ENCODE assay signal across 36 cellular contexts in genomic region chr17:34710226-34710625, GRCh38.
"Had no signal": no experiment of that assay in that cellular context is flagged by ENCODE, and none has a peak within 500 bp of the region (broad histone marks: within the 10 kb centered on the region; RNA-seq: fewer than 3 reads in every experiment).

No MANE protein-coding gene starts in this region.

- H3K9me3 ChIP-seq: adrenal gland, body of pancreas, breast epithelium had no signal

- H3K9me3 Mint-ChIP-seq: activated B cell treated with CpG ODN at 0.5 μM for 24 hours; activated CD4-positive, alpha-beta memory T cell treated with anti-CD3 and anti-CD28 coated beads for 36 hours; activated CD4-positive, alpha-beta T cell treated with anti-CD3 and anti-CD28 coated beads, Interleukin-2, amount 10 ng/mL, durations not matched to agents 24 days and 14 days; activated CD8-positive, alpha-beta T cell treated with anti-CD3 and anti-CD28 coated beads for 36 hours; activated naive CD4-positive, alpha-beta T cell treated with anti-CD3 and anti-CD28 coated beads for 36 hours; activated naive CD8-positive, alpha-beta T cell treated with anti-CD3 and anti-CD28 coated beads for 36 hours; activated T-cell treated with anti-CD3 and anti-CD28 coated beads, Interleukin-2, amount 50 U/mL, for 4 hours; activated T-helper 1 cell treated with anti-CD3 and anti-CD28 coated beads, Interleukin-12 subunit alpha, Interleukin-12 subunit beta, Interleukin-2, Interleukin-4 antibody, amounts not matched to agents 30 ng/mL and 10 ng/mL and 1 ng/mL, durations not matched to agents 14 hours and 24 hours and 36 hours; activated T-helper 17 cell treated with anti-CD3 and anti-CD28 coated beads, Interleukin-2, amount 50 U/mL, for 72 hours; T-helper 1 cell treated with Interleukin-12 subunit alpha and Interleukin-12 subunit beta and Interleukin-4 antibody, amounts not matched to agents 30 μg/mL and 1 μg/mL, for 36 hours; T-helper 2 cell treated with Interferon-gamma antibody and Interleukin-4, amounts not matched to agents 5 μg/mL and 100 μg/mL, for 36 hours had no signal

- H3K27ac ChIP-seq: adrenal gland, body of pancreas, brain microvascular endothelial cell, breast epithelium, VCaP had no signal

- H3K36me3 ChIP-seq: adrenal gland, brain microvascular endothelial cell, breast epithelium had no signal

- H3K4me3 ChIP-seq: adrenal gland, body of pancreas, breast epithelium had no signal

- H3K27me3 Mint-ChIP-seq: activated CD4-positive, alpha-beta T cell treated with anti-CD3 and anti-CD28 coated beads, Interleukin-2, amount 10 ng/mL, durations not matched to agents 24 days and 14 days had no signal

- H3K4me1 Mint-ChIP-seq: activated B cell treated with CpG ODN at 0.5 μM for 24 hours; activated CD4-positive, alpha-beta T cell treated with anti-CD3 and anti-CD28 coated beads, Interleukin-2, amount 10 ng/mL, durations not matched to agents 24 days and 14 days; activated naive CD8-positive, alpha-beta T cell treated with anti-CD3 and anti-CD28 coated beads for 36 hours; activated T-helper 17 cell treated with anti-CD3 and anti-CD28 coated beads, Interleukin-2, amount 50 U/mL, for 72 hours; central memory CD8-positive, alpha-beta T cell had no signal

- H3K27ac Mint-ChIP-seq: activated B cell treated with CpG ODN at 0.5 μM for 24 hours; activated CD4-positive, alpha-beta memory T cell treated with anti-CD3 and anti-CD28 coated beads for 36 hours; activated CD4-positive, alpha-beta T cell treated with anti-CD3 and anti-CD28 coated beads, Interleukin-2, amount 10 ng/mL, durations not matched to agents 24 days and 14 days; activated CD8-positive, alpha-beta T cell treated with anti-CD3 and anti-CD28 coated beads for 36 hours; activated naive CD4-positive, alpha-beta T cell treated with anti-CD3 and anti-CD28 coated beads for 36 hours; activated naive CD4-positive, alpha-beta T cell treated with anti-CD3 and anti-CD28 coated beads, Interleukin-2, amount 50 U/mL, for 72 hours; activated naive CD8-positive, alpha-beta T cell treated with anti-CD3 and anti-CD28 coated beads for 36 hours; activated T-cell treated with anti-CD3 and anti-CD28 coated beads, Interleukin-2, amount 50 U/mL, for 72 hours; activated T-helper 1 cell treated with anti-CD3 and anti-CD28 coated beads, Interleukin-12 subunit alpha, Interleukin-12 subunit beta, Interleukin-2, Interleukin-4 antibody, amounts not matched to agents 30 ng/mL and 10 ng/mL and 1 ng/mL, durations not matched to agents 14 hours and 24 hours and 36 hours; activated T-helper 17 cell treated with anti-CD3 and anti-CD28 coated beads, Interleukin-2, amount 50 U/mL, for 72 hours; T-helper 1 cell treated with Interleukin-12 subunit alpha and Interleukin-12 subunit beta and Interleukin-4 antibody, amounts not matched to agents 30 μg/mL and 1 μg/mL, for 36 hours; T-helper 2 cell treated with Interferon-gamma antibody and Interleukin-4, amounts not matched to agents 5 μg/mL and 100 μg/mL, for 36 hours had no signal

- ATAC-seq: activated CD8-positive, alpha-beta T cell treated with anti-CD3 and anti-CD28 coated beads for 36 hours; activated naive CD4-positive, alpha-beta T cell treated with anti-CD3 and anti-CD28 coated beads, Interleukin-2, amount 50 U/mL, for 72 hours; activated T-cell treated with anti-CD3 and anti-CD28 coated beads, Interleukin-2, amount 50 U/mL, for 4 hours; activated T-cell treated with anti-CD3 and anti-CD28 coated beads, Interleukin-2, amount 50 U/mL, for 72 hours; activated T-helper 17 cell treated with anti-CD3 and anti-CD28 coated beads, Interleukin-2, amount 50 U/mL, for 72 hours; body of pancreas had no signal

- DNase-seq: activated B cell treated with CpG ODN at 0.5 μM for 24 hours; activated CD4-positive, alpha-beta memory T cell treated with anti-CD3 and anti-CD28 coated beads for 36 hours; activated CD4-positive, alpha-beta T cell treated with anti-CD3 and anti-CD28 coated beads for 4 hours; activated CD4-positive, alpha-beta T cell treated with anti-CD3 and anti-CD28 coated beads, Interleukin-2, amount 10 ng/mL, durations not matched to agents 24 days and 14 days; activated CD4-positive, alpha-beta T cell treated with anti-CD3 and anti-CD28 coated beads, Interleukin-2, amount 50 U/mL, for 1 hour; activated CD4-positive, alpha-beta T cell treated with anti-CD3 and anti-CD28 coated beads, Interleukin-2, amount 50 U/mL, for 4 hours; activated CD4-positive, CD25-positive, alpha-beta regulatory T cell treated with anti-CD3 and anti-CD28 coated beads, Interleukin-2, amount 50 U/mL, for 72 hours; activated CD8-positive, alpha-beta memory T cell treated with anti-CD3 and anti-CD28 coated beads, Interleukin-2, amount 50 U/mL, for 4 hours; activated CD8-positive, alpha-beta T cell treated with anti-CD3 and anti-CD28 coated beads for 36 hours; activated effector memory CD4-positive, alpha-beta T cell treated with anti-CD3 and anti-CD28 coated beads, Interleukin-2, amount 50 U/mL, for 16 hours; activated gamma-delta T cell treated with Interleukin-2 at 50 U/mL for 16 hours; activated naive CD4-positive, alpha-beta T cell; activated naive CD4-positive, alpha-beta T cell treated with anti-CD3 and anti-CD28 coated beads for 36 hours; activated naive CD4-positive, alpha-beta T cell treated with anti-CD3 and anti-CD28 coated beads, Interleukin-2, amount 50 U/mL, for 16 hours; activated naive CD8-positive, alpha-beta T cell treated with anti-CD3 and anti-CD28 coated beads for 36 hours; activated T-cell treated with anti-CD3 and anti-CD28 coated beads for 4 hours; activated T-cell treated with anti-CD3 and anti-CD28 coated beads, Interleukin-2, amount 50 U/mL, for 1 hour; activated T-cell treated with anti-CD3 and anti-CD28 coated beads, Interleukin-2, amount 50 U/mL, for 4 hours; activated T-cell treated with anti-CD3 and anti-CD28 coated beads, Interleukin-2, amount 50 U/mL, for 72 hours; adrenal gland; amniotic stem cell; aorta; body of pancreas; brain microvascular endothelial cell; cerebellar nuclear complex; T-helper 1 cell; T-helper 2 cell; T-helper 9 cell had no signal

- H3K4me1 ChIP-seq: adrenal gland, body of pancreas, breast epithelium had no signal

- H3K36me3 Mint-ChIP-seq: activated CD4-positive, alpha-beta memory T cell treated with anti-CD3 and anti-CD28 coated beads for 36 hours; activated naive CD4-positive, alpha-beta T cell treated with anti-CD3 and anti-CD28 coated beads, Interleukin-2, amount 50 U/mL, for 72 hours; activated naive CD8-positive, alpha-beta T cell treated with anti-CD3 and anti-CD28 coated beads for 36 hours had no signal

- H3K4me3 Mint-ChIP-seq: activated B cell treated with CpG ODN at 0.5 μM for 24 hours; activated CD4-positive, alpha-beta memory T cell treated with anti-CD3 and anti-CD28 coated beads for 36 hours; activated CD4-positive, alpha-beta T cell treated with anti-CD3 and anti-CD28 coated beads, Interleukin-2, amount 10 ng/mL, durations not matched to agents 24 days and 14 days; activated CD8-positive, alpha-beta T cell treated with anti-CD3 and anti-CD28 coated beads for 36 hours; activated naive CD4-positive, alpha-beta T cell treated with anti-CD3 and anti-CD28 coated beads for 36 hours; activated naive CD8-positive, alpha-beta T cell treated with anti-CD3 and anti-CD28 coated beads for 36 hours; activated T-cell treated with anti-CD3 and anti-CD28 coated beads, Interleukin-2, amount 50 U/mL, for 4 hours; activated T-cell treated with anti-CD3 and anti-CD28 coated beads, Interleukin-2, amount 50 U/mL, for 72 hours; activated T-helper 1 cell treated with anti-CD3 and anti-CD28 coated beads, Interleukin-12 subunit alpha, Interleukin-12 subunit beta, Interleukin-2, Interleukin-4 antibody, amounts not matched to agents 30 ng/mL and 10 ng/mL and 1 ng/mL, durations not matched to agents 14 hours and 24 hours and 36 hours; activated T-helper 17 cell treated with anti-CD3 and anti-CD28 coated beads, Interleukin-2, amount 50 U/mL, for 72 hours; central memory CD8-positive, alpha-beta T cell; T-helper 1 cell treated with Interleukin-12 subunit alpha and Interleukin-12 subunit beta and Interleukin-4 antibody, amounts not matched to agents 30 μg/mL and 1 μg/mL, for 36 hours; T-helper 2 cell treated with Interferon-gamma antibody and Interleukin-4, amounts not matched to agents 5 μg/mL and 100 μg/mL, for 36 hours had no signal

- H3K27me3 ChIP-seq: body of pancreas, brain microvascular endothelial cell had no signal
